8 cellular contexts compared by ENCODE assay signal in the genomic region with DNA sequence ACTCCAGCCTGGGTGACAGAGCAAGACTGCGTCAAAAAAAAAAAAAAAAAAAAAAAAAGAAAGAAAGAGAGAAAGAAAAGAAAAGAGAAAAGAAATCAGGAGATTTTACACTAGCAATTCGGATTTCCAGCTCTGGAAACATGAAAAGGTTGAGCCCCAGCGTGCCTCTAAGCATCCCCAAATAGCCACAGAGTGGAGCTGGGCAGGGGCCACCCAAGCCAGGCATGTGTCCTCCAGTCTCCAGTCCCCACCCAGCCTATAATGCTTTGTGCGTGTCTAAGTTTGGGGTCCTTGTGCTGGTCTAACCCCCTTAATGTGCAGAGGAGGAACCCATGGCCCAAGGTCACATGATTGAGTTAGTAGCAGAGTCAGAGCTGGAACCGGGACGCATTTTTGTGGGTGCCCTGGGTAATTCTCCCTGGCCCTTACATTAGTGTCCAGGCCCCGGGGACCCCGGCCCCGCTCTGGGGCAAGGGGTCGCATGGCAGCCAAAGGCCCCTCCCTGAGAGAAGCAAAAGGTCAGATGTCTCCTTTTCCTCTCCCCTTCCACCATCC. TPM values are rescaled to one million over a fixed set of nuclear protein-coding genes. Genes with fewer than 3 reads are reported as not detected.
DNase-seq lines count a peak whose midpoint lies in the region; ATAC-seq and TF ChIP-seq lines count a peak whose summit lies in the region.

No MANE protein-coding gene starts in this region.

- H3K27me3 ChIP-seq in heart left ventricle: no peaks in the 10 kb centered on the region
- peaks cover under 1% of the 10 kb centered on the region for H3K27me3 ChIP-seq in transverse colon

- intact Hi-C loops in heart left ventricle (cut with DNase I) (loop anchor here (1.0 to 10.0 kb wide), 9 partner anchors 52 to 356 kb away; a partner anchor contains a TSS), Right ventricle myocardium superior (cut with DNase I) (loop anchor here (5.0 to 10.0 kb wide), 2 partner anchors 54 to 246 kb away; a partner anchor contains a TSS), transverse colon (cut with DNase I; ENCODE audit: low total_unique reads) (loop anchor here (10.0 kb wide), 1 partner anchor 356 kb away; a partner anchor contains a TSS)

- peak overlapping the region in 9 of 12 donors; percentile 65 to 84 (median 76) for H3K27ac ChIP-seq in heart left ventricle
- H3K27ac ChIP-seq in transverse colon: peak overlapping the region in 3 of 4 donors; percentile 69 to 86 (median 72)

- in situ Hi-C loops in transverse colon (cut with MboI; ENCODE audit: low pct_ligation_motif_present in 1 of 4, low pct_unique_long_range_greater_than_20kb in 1 of 4, low sequenced_read_pairs in 3 of 4): no loop called here

- H3K4me1 ChIP-seq in heart left ventricle (peaks cover 4 to 63% (median 42%) of the 10 kb centered on the region in 12 donors), transverse colon (peaks cover 12 to 31% (median 21%) of the 10 kb centered on the region in 4 donors)

- TF ChIP-seq CTCF in heart left ventricle (IDR thresholded peaks at IDR 0.05): no peak
- TF ChIP-seq CTCF in WI38 (IDR thresholded peaks at IDR 0.05; ENCODE audit: low read depth, low read length): no peak
- TF ChIP-seq CTCF in transverse colon (IDR thresholded peaks at IDR 0.05): no peak
- no peak for TF ChIP-seq CTCF in GM10266 (IDR thresholded peaks at IDR 0.05; ENCODE audit: control insufficient read depth, insufficient read depth, low read depth, missing control alignments)

- 35 to 44% (median 39%) methylated on average over 7 to 10 of the region's 10 CpGs for WGBS in heart left ventricle, 4 donors
- 20% methylated on average over 10 of the region's 10 CpGs; no CpG with 5 or more reads in 1 of the 2 donors for WGBS in transverse colon (ENCODE audit: low coverage in 1 of 2), 2 donors

- DNase-seq in heart left ventricle: no peak
- DNase-seq in Right ventricle myocardium superior: no peak
- DNase-seq in transverse colon: no peak
- DNase-seq in DMS 273 treated with DMSO at 0.1 percent for 48 hours (lab: John Stamatoyannopoulos, UW): no peak
- DNase-seq in GM10266 (ENCODE audit: extremely low spot score): no peak
- DNase-seq in medulla oblongata (ENCODE audit: extremely low spot score): no peak

- no peak for TF ChIP-seq POLR2A in heart left ventricle (IDR thresholded peaks at IDR 0.05)
- no peak for TF ChIP-seq POLR2A in transverse colon (IDR thresholded peaks at IDR 0.05)

- H3K36me3 ChIP-seq in heart left ventricle (no peaks in the 10 kb centered on the region), transverse colon (no peaks in the 10 kb centered on the region)

- ATAC-seq in heart left ventricle (no peak), Right ventricle myocardium superior (ENCODE audit: poor library complexity) (no peak)

- TF ChIP-seq EP300 in transverse colon (IDR thresholded peaks at IDR 0.05; ENCODE audit: low read depth): no peak

- H3K4me3 ChIP-seq in heart left ventricle (peak overlapping the region in 6 of 12 donors; percentile 36 to 54 (median 46)), WI38 (ENCODE audit: low read depth, low read length) (peak overlapping the region; percentile 59; the same call in 1 of the 2 replicates), iPS-18c (ENCODE audit: insufficient read depth, low read depth, low read length) (peak overlapping the region; percentile 52; the same call in 1 of the 2 replicates), transverse colon (peak overlapping the region in 1 of 4 donors; percentile 37)

- H3K9me3 ChIP-seq in heart left ventricle (no peaks in the 10 kb centered on the region), iPS-18c (ENCODE audit: control insufficient read depth, insufficient read depth, low read length) (no peaks in the 10 kb centered on the region), transverse colon (no peaks in the 10 kb centered on the region)

RNA-seq across cellular contexts. Expression of a gene that starts 19.9 kb away (rescaled TPM):
- 10 to 100 TPM in 6 of 9 donors, 1 to 10 TPM in 3; 6.6 to 24.6 (median 12.6) TPM for total RNA-seq in heart left ventricle
- polyA plus RNA-seq in heart left ventricle: 1 to 10 TPM; 1.8 to 9.3 TPM
- 18.5 TPM for total RNA-seq in Right ventricle myocardium superior
- 1 to 10 TPM in 1 of 4 donors, under 1 TPM in 3; 0.37 to 2.0 (median 0.72) TPM for total RNA-seq in transverse colon

RNA-seq across cellular contexts. Expression of a gene that starts 51.4 kb away (rescaled TPM):
- total RNA-seq in heart left ventricle (10 to 100 TPM; 16.8 to 60.8 (median 24.9) TPM), Right ventricle myocardium superior (16.1 TPM), transverse colon (10 to 100 TPM; 12.0 to 18.7 (median 14.7) TPM)
- polyA plus RNA-seq in heart left ventricle: 10 to 100 TPM; 14.2 to 29.9 TPM
